38 cellular contexts compared by ENCODE assay signal in genomic region chrX:6257025-6257424, GRCh38. TPM values are rescaled to one million over a fixed set of nuclear protein-coding genes. Genes with fewer than 3 reads are reported as not detected.
"Had no signal": no experiment of that assay in that cellular context is flagged by ENCODE, and none has a peak within 500 bp of the region (broad histone marks: within the 10 kb centered on the region; RNA-seq: fewer than 3 reads in every experiment).

No MANE protein-coding gene starts in this region.

- H3K4me1 Mint-ChIP-seq: activated CD4-positive, alpha-beta T cell treated with anti-CD3 and anti-CD28 coated beads for 36 hours; activated CD4-positive, alpha-beta T cell treated with anti-CD3 and anti-CD28 coated beads, Interleukin-2, amount 10 ng/mL, durations not matched to agents 24 days and 14 days; activated CD8-positive, alpha-beta memory T cell treated with anti-CD3 and anti-CD28 coated beads, Interleukin-2, amount 10 ng/mL, durations not matched to agents 7 days and 5 days; activated naive CD4-positive, alpha-beta T cell treated with anti-CD3 and anti-CD28 coated beads, Interleukin-2, amount 50 U/mL, for 24 hours; activated naive CD8-positive, alpha-beta T cell treated with anti-CD3 and anti-CD28 coated beads for 36 hours; activated naive CD8-positive, alpha-beta T cell treated with anti-CD3 and anti-CD28 coated beads, Interleukin-2, amount 50 U/mL, for 24 hours; T-helper 17 cell had no signal

- H3K9me3 ChIP-seq: adrenal gland, body of pancreas, esophagus squamous epithelium, gastroesophageal sphincter had no signal

- H3K27ac Mint-ChIP-seq: activated CD4-positive, alpha-beta memory T cell treated with anti-CD3 and anti-CD28 coated beads for 36 hours; activated CD4-positive, alpha-beta T cell treated with anti-CD3 and anti-CD28 coated beads for 36 hours; activated CD4-positive, alpha-beta T cell treated with anti-CD3 and anti-CD28 coated beads, Interleukin-2, amount 10 ng/mL, durations not matched to agents 24 days and 14 days; activated CD8-positive, alpha-beta memory T cell treated with anti-CD3 and anti-CD28 coated beads, Interleukin-2, amount 10 ng/mL, durations not matched to agents 7 days and 5 days; activated CD8-positive, alpha-beta T cell treated with anti-CD3 and anti-CD28 coated beads, Interleukin-2, amount 10 ng/mL, durations not matched to agents 7 days and 5 days; activated naive CD4-positive, alpha-beta T cell treated with anti-CD3 and anti-CD28 coated beads for 36 hours; activated naive CD4-positive, alpha-beta T cell treated with anti-CD3 and anti-CD28 coated beads, Interleukin-2, amount 50 U/mL, for 24 hours; activated naive CD8-positive, alpha-beta T cell treated with anti-CD3 and anti-CD28 coated beads for 36 hours; activated naive CD8-positive, alpha-beta T cell treated with anti-CD3 and anti-CD28 coated beads, Interleukin-2, amount 50 U/mL, for 24 hours; activated T-helper 1 cell treated with anti-CD3 and anti-CD28 coated beads, Interleukin-12 subunit alpha, Interleukin-12 subunit beta, Interleukin-2, Interleukin-4 antibody, amounts not matched to agents 30 ng/mL and 10 ng/mL and 1 ng/mL, durations not matched to agents 14 hours and 24 hours and 36 hours; activated T-helper 2 cell treated with anti-CD3 and anti-CD28 coated beads, Interferon-gamma antibody, Interleukin-2, Interleukin-4, amounts not matched to agents 10 μg/mL and 5 μg/mL and 100 μg/mL, durations not matched to agents 14 hours and 24 hours and 36 hours; effector memory CD8-positive, alpha-beta T cell; T-helper 17 cell; T-helper 2 cell treated with Interferon-gamma antibody and Interleukin-4, amounts not matched to agents 5 μg/mL and 100 μg/mL, for 36 hours had no signal

- H3K4me1 ChIP-seq: adrenal gland, body of pancreas, esophagus squamous epithelium, gastroesophageal sphincter, heart right ventricle had no signal

- H3K36me3 Mint-ChIP-seq: activated CD4-positive, alpha-beta memory T cell treated with anti-CD3 and anti-CD28 coated beads for 36 hours; activated CD8-positive, alpha-beta memory T cell treated with anti-CD3 and anti-CD28 coated beads, Interleukin-2, amount 10 ng/mL, durations not matched to agents 7 days and 5 days; activated naive CD4-positive, alpha-beta T cell treated with anti-CD3 and anti-CD28 coated beads, Interleukin-2, amount 50 U/mL, for 24 hours; activated naive CD8-positive, alpha-beta T cell treated with anti-CD3 and anti-CD28 coated beads for 36 hours had no signal

- DNase-seq: activated CD4-positive, alpha-beta memory T cell treated with anti-CD3 and anti-CD28 coated beads for 36 hours; activated CD4-positive, alpha-beta T cell treated with anti-CD3 and anti-CD28 coated beads for 36 hours; activated CD4-positive, alpha-beta T cell treated with anti-CD3 and anti-CD28 coated beads, Interleukin-2, amount 10 ng/mL, durations not matched to agents 24 days and 14 days; activated CD4-positive, CD25-positive, alpha-beta regulatory T cell; activated CD4-positive, CD25-positive, alpha-beta regulatory T cell treated with anti-CD3 and anti-CD28 coated beads, Interleukin-2, amount 50 U/mL, for 72 hours; activated CD8-positive, alpha-beta memory T cell treated with anti-CD3 and anti-CD28 coated beads, Interleukin-2, amount 10 ng/mL, durations not matched to agents 7 days and 5 days; activated CD8-positive, alpha-beta memory T cell treated with anti-CD3 and anti-CD28 coated beads, Interleukin-2, amount 50 U/mL, for 4 hours; activated CD8-positive, alpha-beta T cell treated with anti-CD3 and anti-CD28 coated beads, Interleukin-2, amount 10 ng/mL, durations not matched to agents 7 days and 5 days; activated effector memory CD4-positive, alpha-beta T cell treated with anti-CD3 and anti-CD28 coated beads, Interleukin-2, amount 50 U/mL, for 16 hours; activated naive CD4-positive, alpha-beta T cell treated with anti-CD3 and anti-CD28 coated beads for 36 hours; activated naive CD8-positive, alpha-beta T cell treated with anti-CD3 and anti-CD28 coated beads for 36 hours; activated naive CD8-positive, alpha-beta T cell treated with anti-CD3 and anti-CD28 coated beads, Interleukin-2, amount 50 U/mL, for 24 hours; activated T-cell treated with anti-CD3 and anti-CD28 coated beads, Interleukin-2, amount 50 U/mL, for 1 hour; activated T-cell treated with anti-CD3 and anti-CD28 coated beads, Interleukin-2, amount 50 U/mL, for 48 hours; adrenal gland; amygdala; aorta; body of pancreas; caudate nucleus; cortex of kidney; dermis blood vessel endothelial cell; effector CD4-positive, alpha-beta T cell; effector memory CD8-positive, alpha-beta T cell; esophagus squamous epithelium; foreskin melanocyte; heart right ventricle; T-helper 17 cell; T1000; WERI-Rb-1 had no signal

- H3K4me3 Mint-ChIP-seq: activated CD4-positive, alpha-beta memory T cell treated with anti-CD3 and anti-CD28 coated beads for 36 hours; activated CD4-positive, alpha-beta T cell treated with anti-CD3 and anti-CD28 coated beads for 36 hours; activated CD4-positive, alpha-beta T cell treated with anti-CD3 and anti-CD28 coated beads, Interleukin-2, amount 10 ng/mL, durations not matched to agents 24 days and 14 days; activated CD8-positive, alpha-beta memory T cell treated with anti-CD3 and anti-CD28 coated beads, Interleukin-2, amount 10 ng/mL, durations not matched to agents 7 days and 5 days; activated CD8-positive, alpha-beta T cell treated with anti-CD3 and anti-CD28 coated beads, Interleukin-2, amount 10 ng/mL, durations not matched to agents 7 days and 5 days; activated naive CD4-positive, alpha-beta T cell treated with anti-CD3 and anti-CD28 coated beads for 36 hours; activated naive CD4-positive, alpha-beta T cell treated with anti-CD3 and anti-CD28 coated beads, Interleukin-2, amount 50 U/mL, for 24 hours; activated naive CD8-positive, alpha-beta T cell treated with anti-CD3 and anti-CD28 coated beads for 36 hours; activated naive CD8-positive, alpha-beta T cell treated with anti-CD3 and anti-CD28 coated beads, Interleukin-2, amount 50 U/mL, for 24 hours; activated T-helper 1 cell treated with anti-CD3 and anti-CD28 coated beads, Interleukin-12 subunit alpha, Interleukin-12 subunit beta, Interleukin-2, Interleukin-4 antibody, amounts not matched to agents 30 ng/mL and 10 ng/mL and 1 ng/mL, durations not matched to agents 14 hours and 24 hours and 36 hours; effector memory CD8-positive, alpha-beta T cell; T-helper 17 cell; T-helper 2 cell treated with Interferon-gamma antibody and Interleukin-4, amounts not matched to agents 5 μg/mL and 100 μg/mL, for 36 hours had no signal

- H3K27ac ChIP-seq: adrenal gland, body of pancreas, epithelial cell of prostate, esophagus squamous epithelium, gastroesophageal sphincter, heart right ventricle, WERI-Rb-1 had no signal

- ATAC-seq: activated CD4-positive, alpha-beta T cell treated with anti-CD3 and anti-CD28 coated beads for 36 hours; activated CD8-positive, alpha-beta memory T cell treated with anti-CD3 and anti-CD28 coated beads, Interleukin-2, amount 10 ng/mL, durations not matched to agents 7 days and 5 days; activated CD8-positive, alpha-beta T cell treated with anti-CD3 and anti-CD28 coated beads, Interleukin-2, amount 10 ng/mL, durations not matched to agents 7 days and 5 days; activated naive CD8-positive, alpha-beta T cell treated with anti-CD3 and anti-CD28 coated beads, Interleukin-2, amount 50 U/mL, for 24 hours; body of pancreas; effector memory CD8-positive, alpha-beta T cell; gastroesophageal sphincter; heart right ventricle; T-helper 17 cell had no signal

- H3K9me3 Mint-ChIP-seq: activated CD4-positive, alpha-beta memory T cell treated with anti-CD3 and anti-CD28 coated beads for 36 hours; activated CD4-positive, alpha-beta T cell treated with anti-CD3 and anti-CD28 coated beads, Interleukin-2, amount 10 ng/mL, durations not matched to agents 24 days and 14 days; activated naive CD4-positive, alpha-beta T cell treated with anti-CD3 and anti-CD28 coated beads for 36 hours; activated naive CD4-positive, alpha-beta T cell treated with anti-CD3 and anti-CD28 coated beads, Interleukin-2, amount 50 U/mL, for 24 hours; activated naive CD8-positive, alpha-beta T cell treated with anti-CD3 and anti-CD28 coated beads, Interleukin-2, amount 50 U/mL, for 24 hours; activated T-helper 1 cell treated with anti-CD3 and anti-CD28 coated beads, Interleukin-12 subunit alpha, Interleukin-12 subunit beta, Interleukin-2, Interleukin-4 antibody, amounts not matched to agents 30 ng/mL and 10 ng/mL and 1 ng/mL, durations not matched to agents 14 hours and 24 hours and 36 hours; activated T-helper 2 cell treated with anti-CD3 and anti-CD28 coated beads, Interferon-gamma antibody, Interleukin-2, Interleukin-4, amounts not matched to agents 10 μg/mL and 5 μg/mL and 100 μg/mL, durations not matched to agents 14 hours and 24 hours and 36 hours; T-helper 2 cell treated with Interferon-gamma antibody and Interleukin-4, amounts not matched to agents 5 μg/mL and 100 μg/mL, for 36 hours had no signal

- H3K27me3 ChIP-seq: adrenal gland, body of pancreas, esophagus squamous epithelium, gastroesophageal sphincter, heart right ventricle had no signal

- H3K36me3 ChIP-seq: adrenal gland, esophagus squamous epithelium, gastroesophageal sphincter, heart right ventricle, WERI-Rb-1 had no signal

- H3K4me3 ChIP-seq: adrenal gland, body of pancreas, esophagus squamous epithelium, gastroesophageal sphincter, heart right ventricle had no signal

- H3K27me3 Mint-ChIP-seq: activated CD4-positive, alpha-beta memory T cell treated with anti-CD3 and anti-CD28 coated beads for 36 hours; activated CD4-positive, alpha-beta T cell treated with anti-CD3 and anti-CD28 coated beads for 36 hours; activated CD4-positive, alpha-beta T cell treated with anti-CD3 and anti-CD28 coated beads, Interleukin-2, amount 10 ng/mL, durations not matched to agents 24 days and 14 days; activated CD8-positive, alpha-beta memory T cell treated with anti-CD3 and anti-CD28 coated beads, Interleukin-2, amount 10 ng/mL, durations not matched to agents 7 days and 5 days; activated naive CD4-positive, alpha-beta T cell treated with anti-CD3 and anti-CD28 coated beads, Interleukin-2, amount 50 U/mL, for 24 hours; activated naive CD8-positive, alpha-beta T cell treated with anti-CD3 and anti-CD28 coated beads for 36 hours; activated naive CD8-positive, alpha-beta T cell treated with anti-CD3 and anti-CD28 coated beads, Interleukin-2, amount 50 U/mL, for 24 hours; effector memory CD8-positive, alpha-beta T cell; T-helper 17 cell had no signal

RNA-seq across cellular contexts. Expression of gene NLGN4X, which starts 28.4 kb away (rescaled TPM):
- total RNA-seq: activated CD4-positive, alpha-beta memory T cell treated with anti-CD3 and anti-CD28 coated beads for 36 hours; activated CD4-positive, alpha-beta T cell treated with anti-CD3 and anti-CD28 coated beads, Interleukin-2, amount 10 ng/mL, durations not matched to agents 24 days and 14 days; activated CD8-positive, alpha-beta memory T cell treated with anti-CD3 and anti-CD28 coated beads for 36 hours; activated CD8-positive, alpha-beta memory T cell treated with anti-CD3 and anti-CD28 coated beads, Interleukin-2, amount 10 ng/mL, durations not matched to agents 7 days and 5 days; activated CD8-positive, alpha-beta T cell treated with anti-CD3 and anti-CD28 coated beads, Interleukin-2, amount 10 ng/mL, durations not matched to agents 7 days and 5 days; activated naive CD4-positive, alpha-beta T cell treated with anti-CD3 and anti-CD28 coated beads for 36 hours; activated naive CD8-positive, alpha-beta T cell treated with anti-CD3 and anti-CD28 coated beads for 36 hours; activated T-helper 1 cell treated with anti-CD3 and anti-CD28 coated beads, Interleukin-12 subunit alpha, Interleukin-12 subunit beta, Interleukin-2, Interleukin-4 antibody, amounts not matched to agents 30 ng/mL and 10 ng/mL and 1 ng/mL, durations not matched to agents 14 hours and 24 hours and 36 hours; endothelial cell of umbilical vein; fibroblast of lung; T-helper 17 cell had no signal
